Comparison of ENCODE assay signal across 2 cellular contexts in genomic region chr11:94418123-94418770, GRCh38.
A peak's percentile ranks its signal among the peaks of the same experiment; 100 is the strongest.
TF ChIP-seq lines count a peak whose summit lies in the region.

No MANE protein-coding gene starts in this region.

TF ChIP-seq in HepG2, 621 proteins besides CTCF, POLR2A, EP300 and RAD21:
- TF ChIP-seq EZH2 (conservative IDR thresholded peaks at IDR 0.05; ENCODE audit: low read depth, low read length) = no peak
- no peak for TF ChIP-seq ZNF670 (CRISPR knock-in tag; IDR thresholded peaks at IDR 0.05; ENCODE audit: borderline replicate concordance)
- TF ChIP-seq ZNF569 (CRISPR knock-in tag; IDR thresholded peaks at IDR 0.05; ENCODE audit: borderline replicate concordance) = no peak
- no peak for TF ChIP-seq ZSCAN9 (CRISPR knock-in tag; IDR thresholded peaks at IDR 0.05; ENCODE audit: borderline replicate concordance)
- no peak for TF ChIP-seq BHLHE40 (IDR thresholded peaks at IDR 0.05; ENCODE audit: low read length)
- TF ChIP-seq MAFK (conservative IDR thresholded peaks at IDR 0.05 in 1 of 2, IDR thresholded peaks at IDR 0.05 in 1 of 2; ENCODE audit: low read length in 2 of 2) = peak; percentile 68 to 86; a peak in 3 of 4 replicates
- TF ChIP-seq ZNF552 (CRISPR knock-in tag; IDR thresholded peaks at IDR 0.05; ENCODE audit: borderline replicate concordance) = no peak
- no peak for TF ChIP-seq ZNF704 (CRISPR knock-in tag; IDR thresholded peaks at IDR 0.05; ENCODE audit: borderline replicate concordance)
- peak; percentile 76 for TF ChIP-seq MAFF (IDR thresholded peaks at IDR 0.05; ENCODE audit: low read depth, low read length)

TF ChIP-seq in IMR-90, 13 proteins besides CTCF, POLR2A, EP300 and RAD21:
- peak; percentile 75 for TF ChIP-seq MAFK (IDR thresholded peaks at IDR 0.05; ENCODE audit: low read depth, low read length)
- no peak for TF ChIP-seq MXI1 (IDR thresholded peaks at IDR 0.05; ENCODE audit: borderline replicate concordance, low read depth, low read length)
- no peak for TF ChIP-seq FOS (IDR thresholded peaks at IDR 0.05; ENCODE audit: low read depth, low read length)
